ENCODE assay signal across 8 cellular contexts in the genomic region with DNA sequence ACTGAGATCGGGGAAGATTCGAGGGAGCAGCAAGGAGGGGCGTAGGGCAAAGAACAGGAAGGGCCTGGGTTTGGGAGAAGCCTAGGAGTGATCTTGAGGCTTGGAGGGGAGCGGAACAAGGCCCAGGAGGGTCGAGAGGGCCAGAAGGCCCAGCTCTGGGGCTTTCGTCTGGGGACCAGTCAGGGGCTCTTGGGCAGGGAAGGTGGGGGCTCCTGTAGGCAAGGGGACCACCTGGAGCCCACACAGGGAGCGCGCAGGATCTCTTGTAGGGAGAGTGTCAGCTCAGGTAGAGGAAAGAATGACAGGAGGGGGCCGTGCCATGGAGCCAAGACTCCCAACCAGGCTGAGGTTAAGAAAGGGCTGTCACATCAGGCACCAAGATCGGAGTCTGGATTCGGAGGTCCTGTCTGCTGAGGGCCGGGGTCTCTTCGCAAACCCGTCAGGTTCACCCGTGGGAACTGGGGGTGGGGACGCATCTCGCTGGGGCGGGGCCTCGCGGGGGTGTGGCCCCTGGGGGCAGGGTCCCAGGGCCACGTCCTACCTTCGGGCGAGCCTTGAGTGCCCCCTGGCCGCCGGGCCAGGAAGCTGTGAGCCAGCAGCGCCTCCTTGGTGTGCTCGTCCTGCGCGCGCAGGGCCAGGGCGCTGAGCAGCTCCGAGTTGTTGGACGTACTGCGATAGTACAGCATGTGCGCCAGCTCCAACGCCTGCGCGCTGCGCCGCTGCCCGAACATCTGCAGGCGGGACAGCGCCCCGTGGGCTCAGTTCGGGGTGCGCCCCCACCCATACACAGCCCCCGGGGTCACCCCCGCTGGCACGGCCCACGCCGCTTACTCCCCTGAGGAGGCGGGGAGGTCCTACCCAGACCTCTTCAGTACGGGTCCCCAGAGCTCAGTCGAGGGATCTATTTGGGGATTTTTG. TPM values are rescaled to one million over a fixed set of nuclear protein-coding genes. Genes with fewer than 3 reads are reported as not detected.
DNase-seq lines count a peak whose midpoint lies in the region; ATAC-seq and TF ChIP-seq lines count a peak whose summit lies in the region.

No MANE protein-coding gene starts in this region.

- H3K4me2 ChIP-seq in neuronal stem cell (ENCODE audit: insufficient read depth, low read length, poor library complexity, severe bottlenecking), result peak overlapping the region; percentile 92

- H2BK15ac ChIP-seq in neuronal stem cell (ENCODE audit: low read length), result peak overlapping the region; percentile 18

- no peak overlapping the region for H2BK120ac ChIP-seq in neuronal stem cell (ENCODE audit: low read depth, low read length)

- H3K27me3 ChIP-seq in foreskin keratinocyte (no peaks in the 10 kb centered on the region), neuronal stem cell (ENCODE audit: control insufficient read depth in 3 of 3, insufficient read depth in 3 of 3, low read depth in 1 of 3, low read length in 3 of 3) (peaks cover 0 to 10% (median 0%) of the 10 kb centered on the region in 3 experiments)

- H3K4me1 ChIP-seq in foreskin keratinocyte, result peaks cover 4% of the 10 kb centered on the region
- peaks cover 6 to 9% of the 10 kb centered on the region in 2 donors for H3K4me1 ChIP-seq in neuronal stem cell (ENCODE audit: control insufficient read depth in 2 of 2, insufficient read depth in 1 of 2, low read depth in 1 of 2, low read length in 2 of 2)

- H2AFZ ChIP-seq in neuronal stem cell (ENCODE audit: low read length), result peak overlapping the region; percentile 92

- ATAC-seq in GM21619 (IDR thresholded peaks at IDR 0.05; ENCODE audit: unreplicated experiment) (peak; percentile 39), foreskin keratinocyte (peak; percentile 72)

- no peak overlapping the region for H3K9ac ChIP-seq in neuronal stem cell (ENCODE audit: low read depth, low read length, poor library complexity)

- H3K23ac ChIP-seq in neuronal stem cell (ENCODE audit: low read depth, low read length, poor library complexity), result peak overlapping the region; percentile 82

- no peak overlapping the region for H4K8ac ChIP-seq in neuronal stem cell (ENCODE audit: low read depth, low read length)

- no peak overlapping the region for H3K4ac ChIP-seq in neuronal stem cell (ENCODE audit: low read length)

- H4K91ac ChIP-seq in neuronal stem cell (ENCODE audit: low read depth, low read length, poor library complexity), result no peak overlapping the region

- CTCF ChIA-PET in RWPE1 (lab: Yijun Ruan, JAX), result interaction anchor here (0.8 to 2.2 kb wide), 4 partner anchors 14 to 57 kb away, joined by 3 to 17 read pairs (median 4); no protein-coding TSS in a partner anchor

- H3K27ac ChIP-seq in RWPE1 (peak overlapping the region; percentile 97), foreskin keratinocyte (peak overlapping the region; percentile 45), neuronal stem cell (replicated peaks; ENCODE audit: low read length) (no peak overlapping the region)

- H3K9me3 ChIP-seq in neuronal stem cell (replicated peaks in 1 of 2; ENCODE audit: control insufficient read depth in 2 of 2, insufficient read depth in 1 of 2, low read depth in 1 of 2, low read length in 2 of 2), result no peaks in the 10 kb centered on the region

- peak; percentile 75 for TF ChIP-seq CTCF in RWPE1 (conservative IDR thresholded peaks at IDR 0.05; ENCODE audit: low read depth)
- TF ChIP-seq CTCF in foreskin keratinocyte (conservative IDR thresholded peaks at IDR 0.05), result peak; percentile 98

- H2BK5ac ChIP-seq in neuronal stem cell (ENCODE audit: low read length), result no peak overlapping the region

- H3K18ac ChIP-seq in neuronal stem cell (ENCODE audit: low read length), result peak overlapping the region; percentile 94

- no peak overlapping the region for H3K14ac ChIP-seq in neuronal stem cell (ENCODE audit: low read length)

- POLR2A ChIA-PET in RWPE1 (lab: Yijun Ruan, JAX; ENCODE audit: low non-redundant PET), result interaction anchor here (0.5 kb wide), 1 partner anchor 1578 kb away, joined by 3 read pairs; no protein-coding TSS in a partner anchor

- no CpG with 5 or more reads among the region's 54 CpGs for WGBS in neuronal stem cell (ENCODE audit: extremely low coverage in 2 of 2, insufficient read length in 2 of 2, insufficient replicate concordance in 1 of 2), 2 donors

- peak overlapping the region; percentile 46 for H2AK5ac ChIP-seq in neuronal stem cell (ENCODE audit: low read depth, low read length)

- DNase-seq in DMS53 (lab: John Stamatoyannopoulos, UW) (peak; percentile 98), Kasumi-1 (lab: John Stamatoyannopoulos, UW) (peak; percentile 90 to 91), RWPE1 (ENCODE audit: low spot score) (peak; percentile 74), activated gamma-delta T cell (lab: John Stamatoyannopoulos, UW) (peak; percentile 89), foreskin keratinocyte (peak; percentile 66 to 86), neuronal stem cell (ENCODE audit: low spot score) (peak; percentile 71), stromal cell of bone marrow (ENCODE audit: low read depth) (peak; percentile 85)

- H3K4me3 ChIP-seq in neuronal stem cell (ENCODE audit: low read length in 2 of 2), result peak overlapping the region; percentile 11 to 67

- peaks cover 0 to 1% of the 10 kb centered on the region in 2 donors for H3K36me3 ChIP-seq in neuronal stem cell (replicated peaks in 1 of 2; ENCODE audit: control insufficient read depth in 2 of 2, insufficient read depth in 2 of 2, low read length in 2 of 2)

- H3K79me1 ChIP-seq in neuronal stem cell (ENCODE audit: low read depth, low read length), result no peaks in the 10 kb centered on the region

- H2BK12ac ChIP-seq in neuronal stem cell (ENCODE audit: low read length), result no peak overlapping the region

RNA-seq across cellular contexts. Expression of gene EMP3, which starts 8.4 kb away (rescaled TPM):
- total RNA-seq in foreskin keratinocyte, result 191 and 218 TPM in 2 replicates
- polyA plus RNA-seq in foreskin keratinocyte, result 337 and 424 TPM in 2 replicates
- polyA plus RNA-seq in neuronal stem cell (2013, experiment 1 of 2), result 45.0 TPM
- polyA plus RNA-seq in neuronal stem cell (2013, experiment 2 of 2), result 46.0 TPM

RNA-seq across cellular contexts. Expression of gene TMEM143, which starts 30.0 kb away (rescaled TPM):
- total RNA-seq in foreskin keratinocyte, result 2.6 and 2.8 TPM in 2 replicates
- 3.7 and 4.0 TPM in 2 replicates for polyA plus RNA-seq in foreskin keratinocyte
- 8.5 TPM for polyA plus RNA-seq in neuronal stem cell (2013, experiment 1 of 2)
- polyA plus RNA-seq in neuronal stem cell (2013, experiment 2 of 2), result 8.9 TPM

RNA-seq across cellular contexts. Expression of gene SYNGR4, which starts 30.4 kb away (rescaled TPM):
- total RNA-seq in foreskin keratinocyte, result 0.11 TPM in 1 of 2 replicates, not detected in the other
- not detected in 2 replicates for polyA plus RNA-seq in foreskin keratinocyte
- polyA plus RNA-seq in neuronal stem cell (2013, experiment 1 of 2), result 0.13 TPM
- polyA plus RNA-seq in neuronal stem cell (2013, experiment 2 of 2), result 0.12 TPM

RNA-seq across cellular contexts. Expression of gene KDELR1, which starts 57.6 kb away (rescaled TPM):
- 113 and 128 TPM in 2 replicates for total RNA-seq in foreskin keratinocyte
- polyA plus RNA-seq in foreskin keratinocyte, result 213 and 216 TPM in 2 replicates
- 361 TPM for polyA plus RNA-seq in neuronal stem cell (2013, experiment 1 of 2)
- polyA plus RNA-seq in neuronal stem cell (2013, experiment 2 of 2), result 364 TPM

RNA-seq across cellular contexts. Expression of gene GRIN2D, which starts 59.7 kb away (rescaled TPM):
- 0.25 and 0.37 TPM in 2 replicates for total RNA-seq in foreskin keratinocyte
- 0.26 and 0.41 TPM in 2 replicates for polyA plus RNA-seq in foreskin keratinocyte
- 0.74 TPM for polyA plus RNA-seq in neuronal stem cell (2013, experiment 1 of 2)
- polyA plus RNA-seq in neuronal stem cell (2013, experiment 2 of 2), result 0.72 TPM
